In the genomic region with DNA sequence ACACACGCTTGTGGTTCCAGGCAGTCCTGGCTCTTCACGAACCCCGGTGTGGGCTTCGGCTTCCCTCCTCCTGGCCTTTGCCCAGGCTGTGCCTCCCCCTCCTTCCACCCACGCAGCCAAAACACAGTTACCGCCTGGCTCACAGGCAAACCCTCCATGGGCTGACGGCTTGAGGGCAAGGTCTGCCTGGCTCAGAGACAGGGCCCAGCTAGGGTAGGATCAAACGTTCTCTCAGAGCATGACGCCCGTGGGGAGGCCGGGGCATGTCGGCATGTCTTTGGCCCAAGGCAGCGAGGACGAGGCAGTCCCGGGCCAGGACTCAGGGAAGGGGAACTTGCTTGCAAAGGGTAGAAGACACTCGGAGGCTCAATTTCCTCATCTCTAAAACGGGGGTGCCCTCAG, we compare ENCODE assay signal across 1 cellular context.
TF ChIP-seq lines count a peak whose summit lies in the region.

No MANE protein-coding gene starts in this region.

TF ChIP-seq in HepG2, 621 proteins besides CTCF, POLR2A, EP300 and RAD21 (continued from another document and continues in another):
- no peak for TF ChIP-seq ZNF512 (CRISPR knock-in tag; IDR thresholded peaks at IDR 0.05)
- TF ChIP-seq TAF15 (IDR thresholded peaks at IDR 0.05; ENCODE audit: low read depth, low read length, poor library complexity, severe bottlenecking): no peak
- TF ChIP-seq, protein P1, sequence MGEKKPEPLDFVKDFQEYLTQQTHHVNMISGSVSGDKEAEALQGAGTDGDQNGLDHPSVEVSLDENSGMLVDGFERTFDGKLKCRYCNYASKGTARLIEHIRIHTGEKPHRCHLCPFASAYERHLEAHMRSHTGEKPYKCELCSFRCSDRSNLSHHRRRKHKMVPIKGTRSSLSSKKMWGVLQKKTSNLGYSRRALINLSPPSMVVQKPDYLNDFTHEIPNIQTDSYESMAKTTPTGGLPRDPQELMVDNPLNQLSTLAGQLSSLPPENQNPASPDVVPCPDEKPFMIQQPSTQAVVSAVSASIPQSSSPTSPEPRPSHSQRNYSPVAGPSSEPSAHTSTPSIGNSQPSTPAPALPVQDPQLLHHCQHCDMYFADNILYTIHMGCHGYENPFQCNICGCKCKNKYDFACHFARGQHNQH (CRISPR knock-in tag; IDR thresholded peaks at IDR 0.05): peak; percentile 50; the same call in 1 of the 2 replicates
- TF ChIP-seq, protein P2, sequence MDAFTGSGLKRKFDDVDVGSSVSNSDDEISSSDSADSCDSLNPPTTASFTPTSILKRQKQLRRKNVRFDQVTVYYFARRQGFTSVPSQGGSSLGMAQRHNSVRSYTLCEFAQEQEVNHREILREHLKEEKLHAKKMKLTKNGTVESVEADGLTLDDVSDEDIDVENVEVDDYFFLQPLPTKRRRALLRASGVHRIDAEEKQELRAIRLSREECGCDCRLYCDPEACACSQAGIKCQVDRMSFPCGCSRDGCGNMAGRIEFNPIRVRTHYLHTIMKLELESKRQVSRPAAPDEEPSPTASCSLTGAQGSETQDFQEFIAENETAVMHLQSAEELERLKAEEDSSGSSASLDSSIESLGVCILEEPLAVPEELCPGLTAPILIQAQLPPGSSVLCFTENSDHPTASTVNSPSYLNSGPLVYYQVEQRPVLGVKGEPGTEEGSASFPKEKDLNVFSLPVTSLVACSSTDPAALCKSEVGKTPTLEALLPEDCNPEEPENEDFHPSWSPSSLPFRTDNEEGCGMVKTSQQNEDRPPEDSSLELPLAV (CRISPR knock-in tag; conservative IDR thresholded peaks at IDR 0.05; ENCODE audit: low read depth): no peak
- TF ChIP-seq ADNP (CRISPR knock-in tag; IDR thresholded peaks at IDR 0.05): no peak
- TF ChIP-seq MAX (IDR thresholded peaks at IDR 0.05): peak; percentile 79
- peak; percentile 79; the same call in 1 of the 2 replicates for TF ChIP-seq ZNF564 (CRISPR knock-in tag; IDR thresholded peaks at IDR 0.05)
- no peak for TF ChIP-seq PHF21A (CRISPR knock-in tag; IDR thresholded peaks at IDR 0.05)
- TF ChIP-seq, protein P3, sequence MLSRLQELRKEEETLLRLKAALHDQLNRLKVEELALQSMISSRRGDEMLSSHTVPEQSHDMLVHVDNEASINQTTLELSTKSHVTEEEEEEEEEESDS (CRISPR knock-in tag; IDR thresholded peaks at IDR 0.05; ENCODE audit: borderline replicate concordance): no peak
- TF ChIP-seq PHF20 (CRISPR knock-in tag; IDR thresholded peaks at IDR 0.05): no peak
- TF ChIP-seq NCOA2 (CRISPR knock-in tag; IDR thresholded peaks at IDR 0.05): no peak
- no peak for TF ChIP-seq ZZZ3 (CRISPR knock-in tag; IDR thresholded peaks at IDR 0.05; ENCODE audit: borderline replicate concordance)
- 0 out of 2 replicates have a peak, but pooled peaks have one; percentile 26 for TF ChIP-seq NR2C2 (CRISPR knock-in tag; IDR thresholded peaks at IDR 0.05; ENCODE audit: borderline replicate concordance)
- no peak for TF ChIP-seq ZBTB21 (CRISPR knock-in tag; IDR thresholded peaks at IDR 0.05)
- TF ChIP-seq ZNF136 (CRISPR knock-in tag; IDR thresholded peaks at IDR 0.05; ENCODE audit: low read depth): no peak
- no peak for TF ChIP-seq U2AF2 (IDR thresholded peaks at IDR 0.05; ENCODE audit: low read depth, low read length)
- TF ChIP-seq ZNF713 (CRISPR knock-in tag; IDR thresholded peaks at IDR 0.05): no peak
- no peak for TF ChIP-seq ZNF20 (CRISPR knock-in tag; IDR thresholded peaks at IDR 0.05)
- TF ChIP-seq ARID2 (CRISPR knock-in tag; IDR thresholded peaks at IDR 0.05; ENCODE audit: borderline replicate concordance): no peak
- no peak for TF ChIP-seq ELK4 (CRISPR knock-in tag; IDR thresholded peaks at IDR 0.05; ENCODE audit: borderline replicate concordance)
- TF ChIP-seq PTBP1 (IDR thresholded peaks at IDR 0.05; ENCODE audit: low read depth, low read length, poor library complexity, severe bottlenecking): no peak
- TF ChIP-seq TFAP4 (IDR thresholded peaks at IDR 0.05; ENCODE audit: borderline replicate concordance, low read depth): no peak
- TF ChIP-seq ZNF354B (CRISPR knock-in tag; IDR thresholded peaks at IDR 0.05): no peak
- no peak for TF ChIP-seq PLRG1 (conservative IDR thresholded peaks at IDR 0.05)
- TF ChIP-seq GABPA (IDR thresholded peaks at IDR 0.05; ENCODE audit: low read depth, low read length): no peak
- no peak for TF ChIP-seq GABPA (CRISPR knock-in tag; IDR thresholded peaks at IDR 0.05; ENCODE audit: low read depth)
- 0 out of 2 replicates have a peak, but pooled peaks have one; percentile 52 for TF ChIP-seq ZMYM3 (CRISPR knock-in tag; IDR thresholded peaks at IDR 0.05)
- TF ChIP-seq ZNF720 (CRISPR knock-in tag; IDR thresholded peaks at IDR 0.05): no peak
- TF ChIP-seq ZSCAN12 (CRISPR knock-in tag; IDR thresholded peaks at IDR 0.05): no peak
- peak; percentile 78 for TF ChIP-seq GATAD2A (CRISPR knock-in tag; IDR thresholded peaks at IDR 0.05)
- no peak for TF ChIP-seq GATAD1 (CRISPR knock-in tag; IDR thresholded peaks at IDR 0.05)
- TF ChIP-seq KDM5B (CRISPR knock-in tag; IDR thresholded peaks at IDR 0.05; ENCODE audit: borderline replicate concordance): peak; percentile 79; the same call in 1 of the 2 replicates
- no peak for TF ChIP-seq SMAD9 (CRISPR knock-in tag; IDR thresholded peaks at IDR 0.05)
- no peak for TF ChIP-seq SYNCRIP (IDR thresholded peaks at IDR 0.05; ENCODE audit: insufficient read depth, low read depth, low read length)
- no peak for TF ChIP-seq RELA (CRISPR knock-in tag; IDR thresholded peaks at IDR 0.05)
- TF ChIP-seq BRF2 (CRISPR knock-in tag; IDR thresholded peaks at IDR 0.05): no peak
- no peak for TF ChIP-seq ZNF414 (CRISPR knock-in tag; IDR thresholded peaks at IDR 0.05)
- no peak for TF ChIP-seq NRL (CRISPR knock-in tag; IDR thresholded peaks at IDR 0.05; ENCODE audit: borderline replicate concordance)
- no peak for TF ChIP-seq ZC3H4 (CRISPR knock-in tag; IDR thresholded peaks at IDR 0.05; ENCODE audit: borderline replicate concordance)
- no peak for TF ChIP-seq ZNF674 (CRISPR knock-in tag; IDR thresholded peaks at IDR 0.05; ENCODE audit: low read depth)
- TF ChIP-seq ZBTB38 (CRISPR knock-in tag; IDR thresholded peaks at IDR 0.05): no peak
- 0 out of 2 replicates have a peak, but pooled peaks have one; percentile 45 for TF ChIP-seq ZBTB7B (CRISPR knock-in tag; IDR thresholded peaks at IDR 0.05)
- no peak for TF ChIP-seq NR2F1 (CRISPR knock-in tag; IDR thresholded peaks at IDR 0.05)
- no peak for TF ChIP-seq TOE1 (CRISPR knock-in tag; IDR thresholded peaks at IDR 0.05)
- TF ChIP-seq, protein P4, sequence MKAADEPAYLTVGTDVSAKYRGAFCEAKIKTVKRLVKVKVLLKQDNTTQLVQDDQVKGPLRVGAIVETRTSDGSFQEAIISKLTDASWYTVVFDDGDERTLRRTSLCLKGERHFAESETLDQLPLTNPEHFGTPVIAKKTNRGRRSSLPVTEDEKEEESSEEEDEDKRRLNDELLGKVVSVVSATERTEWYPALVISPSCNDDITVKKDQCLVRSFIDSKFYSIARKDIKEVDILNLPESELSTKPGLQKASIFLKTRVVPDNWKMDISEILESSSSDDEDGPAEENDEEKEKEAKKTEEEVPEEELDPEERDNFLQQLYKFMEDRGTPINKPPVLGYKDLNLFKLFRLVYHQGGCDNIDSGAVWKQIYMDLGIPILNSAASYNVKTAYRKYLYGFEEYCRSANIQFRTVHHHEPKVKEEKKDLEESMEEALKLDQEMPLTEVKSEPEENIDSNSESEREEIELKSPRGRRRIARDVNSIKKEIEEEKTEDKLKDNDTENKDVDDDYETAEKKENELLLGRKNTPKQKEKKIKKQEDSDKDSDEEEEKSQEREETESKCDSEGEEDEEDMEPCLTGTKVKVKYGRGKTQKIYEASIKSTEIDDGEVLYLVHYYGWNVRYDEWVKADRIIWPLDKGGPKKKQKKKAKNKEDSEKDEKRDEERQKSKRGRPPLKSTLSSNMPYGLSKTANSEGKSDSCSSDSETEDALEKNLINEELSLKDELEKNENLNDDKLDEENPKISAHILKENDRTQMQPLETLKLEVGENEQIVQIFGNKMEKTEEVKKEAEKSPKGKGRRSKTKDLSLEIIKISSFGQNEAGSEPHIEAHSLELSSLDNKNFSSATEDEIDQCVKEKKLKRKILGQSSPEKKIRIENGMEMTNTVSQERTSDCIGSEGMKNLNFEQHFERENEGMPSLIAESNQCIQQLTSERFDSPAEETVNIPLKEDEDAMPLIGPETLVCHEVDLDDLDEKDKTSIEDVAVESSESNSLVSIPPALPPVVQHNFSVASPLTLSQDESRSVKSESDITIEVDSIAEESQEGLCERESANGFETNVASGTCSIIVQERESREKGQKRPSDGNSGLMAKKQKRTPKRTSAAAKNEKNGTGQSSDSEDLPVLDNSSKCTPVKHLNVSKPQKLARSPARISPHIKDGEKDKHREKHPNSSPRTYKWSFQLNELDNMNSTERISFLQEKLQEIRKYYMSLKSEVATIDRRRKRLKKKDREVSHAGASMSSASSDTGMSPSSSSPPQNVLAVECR (CRISPR knock-in tag; IDR thresholded peaks at IDR 0.05; ENCODE audit: borderline replicate concordance): peak; percentile 41; the same call in 1 of the 2 replicates
- TF ChIP-seq LCORL (IDR thresholded peaks at IDR 0.05): no peak
- peak; percentile 87 for TF ChIP-seq LCORL (CRISPR knock-in tag; IDR thresholded peaks at IDR 0.05)
- TF ChIP-seq, protein P5, sequence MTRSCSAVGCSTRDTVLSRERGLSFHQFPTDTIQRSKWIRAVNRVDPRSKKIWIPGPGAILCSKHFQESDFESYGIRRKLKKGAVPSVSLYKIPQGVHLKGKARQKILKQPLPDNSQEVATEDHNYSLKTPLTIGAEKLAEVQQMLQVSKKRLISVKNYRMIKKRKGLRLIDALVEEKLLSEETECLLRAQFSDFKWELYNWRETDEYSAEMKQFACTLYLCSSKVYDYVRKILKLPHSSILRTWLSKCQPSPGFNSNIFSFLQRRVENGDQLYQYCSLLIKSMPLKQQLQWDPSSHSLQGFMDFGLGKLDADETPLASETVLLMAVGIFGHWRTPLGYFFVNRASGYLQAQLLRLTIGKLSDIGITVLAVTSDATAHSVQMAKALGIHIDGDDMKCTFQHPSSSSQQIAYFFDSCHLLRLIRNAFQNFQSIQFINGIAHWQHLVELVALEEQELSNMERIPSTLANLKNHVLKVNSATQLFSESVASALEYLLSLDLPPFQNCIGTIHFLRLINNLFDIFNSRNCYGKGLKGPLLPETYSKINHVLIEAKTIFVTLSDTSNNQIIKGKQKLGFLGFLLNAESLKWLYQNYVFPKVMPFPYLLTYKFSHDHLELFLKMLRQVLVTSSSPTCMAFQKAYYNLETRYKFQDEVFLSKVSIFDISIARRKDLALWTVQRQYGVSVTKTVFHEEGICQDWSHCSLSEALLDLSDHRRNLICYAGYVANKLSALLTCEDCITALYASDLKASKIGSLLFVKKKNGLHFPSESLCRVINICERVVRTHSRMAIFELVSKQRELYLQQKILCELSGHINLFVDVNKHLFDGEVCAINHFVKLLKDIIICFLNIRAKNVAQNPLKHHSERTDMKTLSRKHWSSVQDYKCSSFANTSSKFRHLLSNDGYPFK (CRISPR knock-in tag; IDR thresholded peaks at IDR 0.05; ENCODE audit: borderline replicate concordance): no peak
- no peak for TF ChIP-seq MAFG (CRISPR knock-in tag; IDR thresholded peaks at IDR 0.05)
- TF ChIP-seq ZNF230 (CRISPR knock-in tag; IDR thresholded peaks at IDR 0.05): no peak
